In genomic region chr12:123859035-123859434, GRCh38 we compare ENCODE assay signal across 17 cellular contexts.
DNase-seq lines count a peak whose midpoint lies in the region; ATAC-seq, FAIRE-seq and TF ChIP-seq lines count a peak whose summit lies in the region.
"Had no signal": no experiment of that assay in that cellular context is flagged by ENCODE, and none has a peak within 500 bp of the region (broad histone marks: within the 10 kb centered on the region; RNA-seq: fewer than 3 reads in every experiment).

No MANE protein-coding gene starts in this region.

- H3K27me3 ChIP-seq in HepG2 (ENCODE audit: control insufficient read depth in 1 of 2, insufficient read depth in 2 of 2, low read length in 2 of 2) (peaks cover 1 to 12% of the 10 kb centered on the region in 2 experiments; a peak in 3 of 5 replicates), right lobe of liver (no peaks in the 10 kb centered on the region), endodermal cell (ENCODE audit: control insufficient read depth, insufficient read depth, low read length, poor library complexity, severe bottlenecking) (no peaks in the 10 kb centered on the region)
- H3K27me3 ChIP-seq: BLaER1 had no signal

- H3K27ac ChIP-seq in HepG2 (ENCODE audit: extremely low read length, insufficient read depth, low read length) (no peak overlapping the region), right lobe of liver (no peak overlapping the region), endodermal cell (ENCODE audit: low read depth, low read length) (no peak overlapping the region)
- H3K27ac ChIP-seq: 22Rv1, BLaER1, HL-60 had no signal

- H3K36me3 ChIP-seq in HepG2 (replicated peaks in 1 of 2; ENCODE audit: control insufficient read depth in 1 of 2, insufficient read depth in 2 of 2, low read length in 2 of 2): no peaks in the 10 kb centered on the region
- no peaks in the 10 kb centered on the region for H3K36me3 ChIP-seq in right lobe of liver
- H3K36me3 ChIP-seq in endodermal cell (ENCODE audit: control insufficient read depth, insufficient read depth, low read length): no peaks in the 10 kb centered on the region
- H3K36me3 ChIP-seq: BLaER1 had no signal

- no peak overlapping the region for H3K27ac Mint-ChIP-seq in endodermal cell

- TF ChIP-seq POLR2A in HepG2 (IDR thresholded peaks at IDR 0.05; ENCODE audit: insufficient read depth in 1 of 2, low read depth in 2 of 2, low read length in 2 of 2) (no peak), right lobe of liver (IDR thresholded peaks at IDR 0.05) (no peak)

- ATAC-seq in HepG2 (peak; percentile 56; the same call in 2 of the 3 replicates), right lobe of liver (no peak), GM21786 (IDR thresholded peaks at IDR 0.05; ENCODE audit: unreplicated experiment) (no peak)

- H3K9me3 ChIP-seq in HepG2 (ENCODE audit: low read length): no peaks in the 10 kb centered on the region
- H3K9me3 ChIP-seq in right lobe of liver: no peaks in the 10 kb centered on the region
- no peaks in the 10 kb centered on the region for H3K9me3 ChIP-seq in endodermal cell (ENCODE audit: control insufficient read depth, low read length)
- H3K9me3 ChIP-seq: BLaER1, Caco-2 had no signal

- H3K9ac ChIP-seq in HepG2 (ENCODE audit: insufficient read depth, low read depth, low read length): no peak overlapping the region
- H3K9ac ChIP-seq in endodermal cell (ENCODE audit: extremely low read depth, low read length, poor library complexity, severe bottlenecking): no peak overlapping the region
- H3K9ac ChIP-seq: BLaER1 had no signal

- no peaks in the 10 kb centered on the region for H3K9me3 Mint-ChIP-seq in endodermal cell
- H3K9me3 Mint-ChIP-seq: CD8-positive, alpha-beta memory T cell had no signal

- TF ChIP-seq RAD21 in HepG2 (CRISPR knock-in tag; IDR thresholded peaks at IDR 0.05): no peak

- POLR2A ChIA-PET in HepG2 (lab: Yijun Ruan, JAX): no interaction called here

- BruUV-seq in HepG2 (replicated peaks; lab: Mats Ljungman, UMichigan): no TSS peak

- no peaks in the 10 kb centered on the region for H4K20me1 ChIP-seq in HepG2 (ENCODE audit: insufficient read depth, low read length)
- H4K20me1 ChIP-seq: BLaER1 had no signal

- no peaks in the 10 kb centered on the region for H3K4me1 ChIP-seq in HepG2 (ENCODE audit: insufficient read depth, low read length)
- H3K4me1 ChIP-seq in right lobe of liver: no peaks in the 10 kb centered on the region
- H3K4me1 ChIP-seq in endodermal cell (ENCODE audit: control insufficient read depth, insufficient read depth, low read length): no peaks in the 10 kb centered on the region
- H3K4me1 ChIP-seq: BLaER1, Caco-2 had no signal

- H2AFZ ChIP-seq in HepG2 (ENCODE audit: low read length): no peak overlapping the region

- TF ChIP-seq EP300 in HepG2 (IDR thresholded peaks at IDR 0.05; ENCODE audit: low read depth in 2 of 2, low read length in 2 of 2): no peak
- no peak for TF ChIP-seq EP300 in HepG2 (CRISPR knock-in tag; IDR thresholded peaks at IDR 0.05; ENCODE audit: borderline replicate concordance)

- intact Hi-C loops in HepG2 (cut with micrococcal nuclease; ENCODE audit: unreplicated experiment): no loop called here
- intact Hi-C loops in right lobe of liver (cut with DNase I): no loop called here

- H3K79me2 ChIP-seq in HepG2 (ENCODE audit: insufficient read depth, low read length): no peaks in the 10 kb centered on the region

- no peak overlapping the region for H3K4me3 ChIP-seq in HepG2 (replicated peaks in 1 of 3; ENCODE audit: insufficient read depth in 1 of 3, low read depth in 2 of 3, low read length in 3 of 3)
- H3K4me3 ChIP-seq in right lobe of liver: no peak overlapping the region
- H3K4me3 ChIP-seq in endodermal cell (ENCODE audit: low read length): no peak overlapping the region
- H3K4me3 ChIP-seq: BLaER1 had no signal

- H3K36me3 Mint-ChIP-seq in endodermal cell (ENCODE audit: low read depth): no peaks in the 10 kb centered on the region
- H3K36me3 Mint-ChIP-seq: CD8-positive, alpha-beta memory T cell had no signal

- in situ Hi-C loops in HepG2 (cut with HindIII; ENCODE audit: extremely low pct_ligation_motif_present, low pct_unique_long_range_greater_than_20kb): no loop called here

- no peak for FAIRE-seq in HepG2 (lab: Jason Lieb, UNC)
- FAIRE-seq: GM18507 had no signal

- WGBS in HepG2 (ENCODE audit: low lambda C conversion rate): 57% methylated on average over 13 of the region's 13 CpGs
- WGBS in right lobe of liver (ENCODE audit: insufficient coverage, low coverage, low lambda C conversion rate, missing lambda C conversion rate): 63% methylated on average over 8 of the region's 13 CpGs
- 68 to 73% methylated on average over 11 to 13 of the region's 13 CpGs for WGBS in endodermal cell (ENCODE audit: insufficient coverage in 1 of 2, insufficient read length in 1 of 2), 2 experiments

- H3K4me1 Mint-ChIP-seq in endodermal cell: no peaks in the 10 kb centered on the region
- H3K4me1 Mint-ChIP-seq: CD8-positive, alpha-beta memory T cell had no signal

- TF ChIP-seq CTCF in HepG2 (CRISPR knock-in tag; IDR thresholded peaks at IDR 0.05) (peak; percentile 31), right lobe of liver (IDR thresholded peaks at IDR 0.05) (no peak), endodermal cell (conservative IDR thresholded peaks at IDR 0.05) (peak; percentile 62)

- DNase-seq in HepG2 (ENCODE audit: low spot score): no peak
- no peak for DNase-seq in right lobe of liver
- DNase-seq in endodermal cell: peak; percentile 79
- peak; percentile 56 for DNase-seq in iPS-NIHi7 (ENCODE audit: extremely low spot score)
- no peak for DNase-seq in 8988T
- no peak for DNase-seq in GF-D8 (lab: John Stamatoyannopoulos, UW)
- no peak for DNase-seq in activated CD4-positive, alpha-beta T cell treated with anti-CD3 and anti-CD28 coated beads, Interleukin-2, amount 50 U/mL, for 4 hours
- DNase-seq: AML-193; Caco-2; CD8-positive, alpha-beta memory T cell; DND-41; GOT3 had no signal

- H3K4me2 ChIP-seq in HepG2 (ENCODE audit: low read depth, low read length): no peak overlapping the region
- H3K4me2 ChIP-seq: BLaER1 had no signal

- peaks cover 3% of the 10 kb centered on the region for H3K27me3 Mint-ChIP-seq in endodermal cell (ENCODE audit: insufficient read depth)

- CTCF ChIA-PET in HepG2 (lab: Yijun Ruan, JAX; ENCODE audit: low intra/inter-chr PET ratio, low total read pairs): no interaction called here

- no peak overlapping the region for H3K4me3 Mint-ChIP-seq in endodermal cell
- H3K4me3 Mint-ChIP-seq: CD8-positive, alpha-beta memory T cell had no signal

TF ChIP-seq in HepG2, 621 proteins besides CTCF, POLR2A, EP300 and RAD21:
- TF ChIP-seq SP5 (CRISPR knock-in tag; IDR thresholded peaks at IDR 0.05; ENCODE audit: borderline replicate concordance, low read depth) (no peak), ZNF317 (CRISPR knock-in tag; IDR thresholded peaks at IDR 0.05) (no peak), STAG1 (CRISPR knock-in tag; IDR thresholded peaks at IDR 0.05) (peak; percentile 30; the same call in 1 of the 2 replicates), GZF1 (CRISPR knock-in tag; IDR thresholded peaks at IDR 0.05) (no peak)

Comparison
In these comparisons a context has a peak if more than half of its experiments do, and no peak if none do; other contexts are left out.
1. CTCF ChIP-seq: peak in HepG2 (single experiment) and endodermal cell (single experiment); none in right lobe of liver (0 of 4).
2. DNase-seq: peak in endodermal cell (single experiment) and iPS-NIHi7 (single experiment); none in HepG2 (single experiment), right lobe of liver (0 of 3), 8988T (single experiment), GF-D8 (single experiment) and activated CD4-positive, alpha-beta T cell treated with anti-CD3 and anti-CD28 coated beads, Interleukin-2, amount 50 U/mL, for 4 hours (0 of 2).